In the genomic region with DNA sequence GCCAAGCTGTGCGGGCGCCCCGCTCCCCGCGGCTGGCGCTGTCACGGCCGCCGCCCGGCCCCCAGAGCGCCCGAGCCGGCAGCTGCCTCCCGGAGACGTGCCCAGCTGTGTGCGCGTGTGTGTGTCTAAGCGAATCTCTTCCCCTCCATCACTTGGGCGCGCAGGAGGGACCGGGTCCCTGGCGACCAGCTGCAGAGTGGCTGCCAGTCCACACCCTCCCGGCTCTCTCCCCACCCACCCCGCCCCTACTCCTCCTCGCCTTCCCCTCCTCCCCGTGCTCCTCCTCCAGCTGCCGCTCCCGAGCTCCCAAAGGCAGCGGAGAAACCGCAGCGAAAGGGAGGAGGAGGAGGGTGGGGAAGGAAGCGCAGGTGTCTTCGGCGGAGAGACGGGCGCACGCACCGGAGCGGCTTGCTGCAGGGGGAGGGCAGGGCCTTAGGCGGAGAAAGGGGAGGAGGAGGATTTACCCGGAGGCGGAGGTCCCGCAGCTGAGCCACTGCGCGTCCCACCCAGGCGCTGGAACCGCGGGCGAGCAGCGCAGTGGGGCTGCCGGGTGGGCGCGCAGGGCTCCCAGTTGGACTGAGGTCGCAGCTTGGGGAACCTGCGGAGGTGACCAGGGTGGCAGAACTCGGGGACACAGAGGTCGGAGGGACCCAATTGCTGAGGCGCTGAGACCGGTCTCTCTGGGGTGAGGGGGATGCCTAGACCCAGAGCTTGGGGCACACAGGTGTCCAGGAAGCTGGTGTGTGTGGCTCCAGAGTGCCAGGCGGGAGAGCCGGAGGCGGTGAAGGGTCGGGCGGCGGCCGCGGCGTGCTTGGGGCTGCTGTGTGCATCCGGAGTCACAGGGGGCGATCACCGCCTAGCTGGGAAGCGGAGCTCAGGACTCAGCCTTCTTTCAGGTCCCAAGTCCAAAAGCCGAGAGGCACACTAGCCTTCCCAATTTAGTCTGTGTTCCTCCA, we compare ENCODE assay signal across 8 cellular contexts. TPM values are rescaled to one million over a fixed set of nuclear protein-coding genes. Genes with fewer than 3 reads are reported as not detected.
DNase-seq lines count a peak whose midpoint lies in the region; ATAC-seq and TF ChIP-seq lines count a peak whose summit lies in the region.

Gene HS3ST5, minus strand, starts transcription at position 198 of the 956 bp plus-strand sequence. CDS start 280,178 bp downstream, outside the sequence.

- peak within 1 kb of the TSS; percentile 63; the same call in 1 of the 2 replicates for H2AFZ ChIP-seq in SK-N-SH (ENCODE audit: low read depth)

- CTCF ChIA-PET in SK-N-SH (lab: Yijun Ruan, JAX), result interaction anchor here (0.7 to 1.7 kb wide), 18 partner anchors 8 to 1658 kb away, joined by 3 to 11 read pairs (median 3); no protein-coding TSS in a partner anchor

- no peaks in the 10 kb centered on the region for H3K9me3 ChIP-seq in SK-N-SH
- no peaks in the 10 kb centered on the region for H3K9me3 ChIP-seq in esophagus muscularis mucosa
- H3K9me3 ChIP-seq in mucosa of rectum (ENCODE audit: control insufficient read depth in 2 of 2, low read length in 2 of 2), result no peaks in the 10 kb centered on the region
- no peaks in the 10 kb centered on the region for H3K9me3 ChIP-seq in uterus

- TF ChIP-seq EP300 in SK-N-SH (IDR thresholded peaks at IDR 0.05; ENCODE audit: borderline replicate concordance in 1 of 2, low read depth in 1 of 2, low read length in 1 of 2) (no peak), esophagus muscularis mucosa (IDR thresholded peaks at IDR 0.05) (no peak)

- H3K79me2 ChIP-seq in SK-N-SH (ENCODE audit: insufficient read depth), result no peaks in the 10 kb centered on the region

- H3K4me2 ChIP-seq in SK-N-SH, result peak within 1 kb of the TSS; percentile 85

- TF ChIP-seq CTCF in HL-60 (IDR thresholded peaks at IDR 0.05; ENCODE audit: insufficient read depth, low read length) (no peak), SK-N-SH (IDR thresholded peaks at IDR 0.05) (peak; percentile 41), esophagus muscularis mucosa (IDR thresholded peaks at IDR 0.05) (peak in 1 of 3 experiments; percentile 40), uterus (IDR thresholded peaks at IDR 0.05) (no peak)

- H3K36me3 ChIP-seq in SK-N-SH (replicated peaks in 1 of 2; ENCODE audit: control insufficient read depth in 1 of 2, insufficient read depth in 2 of 2, low read length in 1 of 2) (no peaks in the 10 kb centered on the region), esophagus muscularis mucosa (no peaks in the 10 kb centered on the region), mucosa of rectum (ENCODE audit: control insufficient read depth in 2 of 2, insufficient read depth in 2 of 2, low read length in 2 of 2) (no peaks in the 10 kb centered on the region), uterus (no peaks in the 10 kb centered on the region)

- TF ChIP-seq RAD21 in SK-N-SH (IDR thresholded peaks at IDR 0.05; ENCODE audit: low read length), result peak; percentile 75

- peak within 1 kb of the TSS; percentile 27 for H3K4me3 ChIP-seq in HL-60 (replicated peaks; ENCODE audit: insufficient read depth, low read length)
- peak within 1 kb of the TSS; percentile 53 to 58 for H3K4me3 ChIP-seq in SK-N-SH (ENCODE audit: low read depth in 2 of 2, low read length in 1 of 2)
- H3K4me3 ChIP-seq in esophagus muscularis mucosa, result peak within 1 kb of the TSS; percentile 55 to 67 (median 58)
- H3K4me3 ChIP-seq in mucosa of rectum (ENCODE audit: low read length in 2 of 2), result peak within 1 kb of the TSS; percentile 40 to 63
- H3K4me3 ChIP-seq in uterus, result peak within 1 kb of the TSS; percentile 20 to 23

- H4K20me1 ChIP-seq in SK-N-SH (ENCODE audit: insufficient read depth), result no peaks in the 10 kb centered on the region

- WGBS in SK-N-SH (ENCODE audit: low lambda C conversion rate), result under 1% methylated on average over 43 of the region's 73 CpGs
- under 1% methylated on average over 47 of the region's 73 CpGs for WGBS in esophagus muscularis mucosa

- H3K9me2 ChIP-seq in SK-N-SH, result no peaks in the 10 kb centered on the region

- H3K9ac ChIP-seq in SK-N-SH (no peak within 1 kb of the TSS), mucosa of rectum (ENCODE audit: low read depth in 1 of 2, low read length in 2 of 2) (no peak within 1 kb of the TSS)

- H3K27ac ChIP-seq in HL-60 (replicated peaks) (no peak within 1 kb of the TSS), SK-N-SH (ENCODE audit: low read depth in 2 of 2, low read length in 1 of 2) (no peak within 1 kb of the TSS), esophagus muscularis mucosa (replicated peaks in 1 of 4) (no peak within 1 kb of the TSS), mucosa of rectum (ENCODE audit: low read depth in 2 of 2, low read length in 2 of 2) (no peak within 1 kb of the TSS), uterus (no peak within 1 kb of the TSS)

- DNase-seq in ELF-1 (ENCODE audit: low read depth, low spot score) (peak; percentile 94), HL-60 (ENCODE audit: low read depth in 1 of 2, low spot score in 1 of 2) (no peak), SK-N-SH (peak; percentile 86), esophagus muscularis mucosa (ENCODE audit: extremely low spot score) (no peak), uterus (no peak), T-helper 1 cell (no peak)

- intact Hi-C loops in esophagus muscularis mucosa (cut with DNase I), result no loop called here
- intact Hi-C loops in uterus (cut with DNase I; ENCODE audit: low total_unique reads), result no loop called here

- no peaks in the 10 kb centered on the region for H3F3A ChIP-seq in SK-N-SH (replicated peaks; ENCODE audit: insufficient read depth)

- POLR2A ChIA-PET in SK-N-SH (lab: Yijun Ruan, JAX), result no interaction called here

- peaks cover 0 to 10% of the 10 kb centered on the region in 2 experiments; a peak in 2 of 4 replicates for H3K4me1 ChIP-seq in SK-N-SH (ENCODE audit: control insufficient read depth in 1 of 2, insufficient read depth in 2 of 2, low read depth in 1 of 2, low read length in 1 of 2)
- peaks cover 7 to 33% (median 26%) of the 10 kb centered on the region in 4 donors for H3K4me1 ChIP-seq in esophagus muscularis mucosa
- peaks cover 0 to 7% of the 10 kb centered on the region in 2 donors for H3K4me1 ChIP-seq in mucosa of rectum (ENCODE audit: control insufficient read depth in 2 of 2, insufficient read depth in 2 of 2, low read length in 2 of 2)
- H3K4me1 ChIP-seq in uterus, result peaks cover 0 to 18% of the 10 kb centered on the region in 2 donors

- H3K27me3 ChIP-seq in HL-60 (ENCODE audit: insufficient read depth, poor library complexity, severe bottlenecking) (peaks cover 30% of the 10 kb centered on the region), SK-N-SH (ENCODE audit: insufficient read depth) (peaks cover 26% of the 10 kb centered on the region; the same call in 1 of the 2 replicates), esophagus muscularis mucosa (peaks cover 0 to 48% (median 17%) of the 10 kb centered on the region in 4 donors), mucosa of rectum (ENCODE audit: control insufficient read depth in 2 of 2, insufficient read depth in 2 of 2, low read length in 2 of 2) (peaks cover 6 to 9% of the 10 kb centered on the region in 2 donors), uterus (no peaks in the 10 kb centered on the region)

- TF ChIP-seq POLR2A in esophagus muscularis mucosa (IDR thresholded peaks at IDR 0.05; ENCODE audit: low read depth), result no peak
- no peak for TF ChIP-seq POLR2A in uterus (IDR thresholded peaks at IDR 0.05)

- no peak for ATAC-seq in HG02759 (IDR thresholded peaks at IDR 0.05; ENCODE audit: unreplicated experiment)

TF ChIP-seq in SK-N-SH, 30 proteins besides CTCF, POLR2A, EP300 and RAD21:
- TF ChIP-seq MXI1 (IDR thresholded peaks at IDR 0.05; ENCODE audit: low read depth, low read length), result peak; percentile 49
- TF ChIP-seq ELF1 (IDR thresholded peaks at IDR 0.05), result no peak
- peak; percentile 28; the same call in 1 of the 2 replicates for TF ChIP-seq SMC3 (IDR thresholded peaks at IDR 0.05; ENCODE audit: low read depth, low read length)
- TF ChIP-seq REST (IDR thresholded peaks at IDR 0.05; ENCODE audit: low read depth, low read length), result no peak

RNA-seq across cellular contexts. Expression of gene HS3ST5, which starts in this region (rescaled TPM):
- 0.02 TPM in 1 of 2 replicates, not detected in the other for polyA plus RNA-seq in SK-N-SH (2012; rRNA removed)
- polyA plus RNA-seq in SK-N-SH (2012; cell fraction: cytosol; rRNA removed), result 0.01 and 0.05 TPM in 2 replicates
- polyA plus RNA-seq in SK-N-SH (2012; cell fraction: nucleus; rRNA removed), result 0.01 TPM in 2 replicates
- under 1 TPM in 2 of 4 donors, not detected in 2; 0.13 to 0.33 TPM for total RNA-seq in esophagus muscularis mucosa
- total RNA-seq in uterus, result under 1 TPM in 1 of 4 donors, not detected in 3; 0.48 TPM

Comparison
In these comparisons a context has a peak if more than half of its experiments do, and no peak if none do; other contexts are left out.
1. Peak in DNase-seq, H3K4me3 ChIP-seq and H3K4me2 ChIP-seq in SK-N-SH; RNA of the gene not detected or under 1 TPM.